ENCODE assay signal across 8 cellular contexts in genomic region chr7:130721486-130722277, GRCh38. TPM values are rescaled to one million over a fixed set of nuclear protein-coding genes. Genes with fewer than 3 reads are reported as not detected.
DNase-seq lines count a peak whose midpoint lies in the region; ATAC-seq, FAIRE-seq and TF ChIP-seq lines count a peak whose summit lies in the region.

No MANE protein-coding gene starts in this region.

- no peak overlapping the region for H2AFZ ChIP-seq in OCI-LY3 (ENCODE audit: low read depth, low read length)

- no peak overlapping the region for H3K27ac ChIP-seq in OCI-LY3 (ENCODE audit: low read length)

- no peak overlapping the region for H3K4me2 ChIP-seq in OCI-LY3 (ENCODE audit: low read length)

- H3K4me1 ChIP-seq in OCI-LY3 (ENCODE audit: low read length), result no peaks in the 10 kb centered on the region

- DNase-seq in AML-193 (lab: John Stamatoyannopoulos, UW) (peak; percentile 34 to 47), GM13977 (ENCODE audit: low spot score) (no peak), bronchial epithelial cell (ENCODE audit: low read depth) (peak; percentile 24), kidney tubule cell (ENCODE audit: low spot score) (peak; percentile 71), superior temporal gyrus (ENCODE audit: extremely low spot score) (peak; percentile 78)

- H3K9ac ChIP-seq in OCI-LY3 (ENCODE audit: low read length), result no peak overlapping the region

- H3K4me3 ChIP-seq in OCI-LY3 (ENCODE audit: low read length), result no peak overlapping the region
- H3K4me3 ChIP-seq in bronchial epithelial cell (ENCODE audit: low read depth, low read length), result no peak overlapping the region

- H3K36me3 ChIP-seq in OCI-LY3 (replicated peaks; ENCODE audit: low read depth, low read length), result no peaks in the 10 kb centered on the region
- H3K36me3 ChIP-seq in bronchial epithelial cell (ENCODE audit: control insufficient read depth, insufficient read depth, low read length), result no peaks in the 10 kb centered on the region

- H4K20me1 ChIP-seq in OCI-LY3 (ENCODE audit: insufficient read depth, low read length), result no peaks in the 10 kb centered on the region

- peak; percentile 28 for FAIRE-seq in bronchial epithelial cell (lab: Jason Lieb, UNC)

- peaks cover 22% of the 10 kb centered on the region for H3K27me3 ChIP-seq in OCI-LY3 (ENCODE audit: low read depth, low read length)
- H3K27me3 ChIP-seq in bronchial epithelial cell (ENCODE audit: control insufficient read depth, insufficient read depth, low read length), result peaks cover 10% of the 10 kb centered on the region

- ATAC-seq in GM19463 (IDR thresholded peaks at IDR 0.05; ENCODE audit: unreplicated experiment), result no peak
- ATAC-seq in GM18867 (IDR thresholded peaks at IDR 0.05; ENCODE audit: unreplicated experiment), result no peak

- H3K9me3 ChIP-seq in OCI-LY3 (ENCODE audit: insufficient read depth, low read length), result no peaks in the 10 kb centered on the region

- in situ Hi-C loops in GM13977 (cut with MboI; ENCODE audit: low pct_unique_long_range_greater_than_20kb, low sequenced_read_pairs, unreplicated experiment), result no loop called here

- H3K79me2 ChIP-seq in OCI-LY3 (ENCODE audit: low read length), result no peaks in the 10 kb centered on the region

- peak; percentile 52 for TF ChIP-seq CTCF in GM13977 (IDR thresholded peaks at IDR 0.05; ENCODE audit: extremely low read depth, insufficient read depth, missing control alignments)
- peak; percentile 48 for TF ChIP-seq CTCF in OCI-LY3 (IDR thresholded peaks at IDR 0.05; ENCODE audit: low read depth, low read length)
- TF ChIP-seq CTCF in bronchial epithelial cell (IDR thresholded peaks at IDR 0.05; ENCODE audit: insufficient read depth, low read length, severe bottlenecking), result peak; percentile 52

RNA-seq across cellular contexts. Expression of gene KLF14, which starts 12.3 kb away (rescaled TPM):
- total RNA-seq in bronchial epithelial cell, result under 0.01 TPM in 1 of 2 replicates, not detected in the other

RNA-seq across cellular contexts. Expression of gene TSGA13, which starts 35.3 kb away (rescaled TPM):
- not detected in 2 replicates for total RNA-seq in bronchial epithelial cell

RNA-seq across cellular contexts. Expression of gene COPG2, which starts 53.1 kb away (rescaled TPM):
- 26.6 and 30.3 TPM in 2 replicates for total RNA-seq in bronchial epithelial cell
